Comparison of ENCODE assay signal across 17 cellular contexts in the genomic region with DNA sequence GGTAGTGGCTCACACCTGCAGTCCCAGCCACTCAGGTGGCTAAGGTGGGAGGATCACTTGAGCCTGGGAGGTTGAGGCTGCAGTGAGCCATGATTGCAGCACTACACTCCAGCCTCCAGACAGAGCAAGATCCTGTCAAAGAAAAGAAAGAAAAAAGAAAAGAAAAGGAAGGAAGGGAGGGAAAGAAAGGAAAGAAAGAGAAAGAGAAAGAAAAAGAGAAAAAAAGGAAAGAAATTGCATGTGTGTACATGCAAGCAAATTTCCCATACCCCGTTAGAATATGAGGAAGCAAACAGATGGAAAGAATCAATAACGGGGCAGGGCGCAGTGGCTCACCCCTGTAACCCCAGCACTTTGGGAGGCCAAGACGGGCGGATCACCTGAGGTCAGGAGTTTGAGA. TPM values are rescaled to one million over a fixed set of nuclear protein-coding genes. Genes with fewer than 3 reads are reported as not detected.
A peak's percentile ranks its signal among the peaks of the same experiment; 100 is the strongest.
DNase-seq lines count a peak whose midpoint lies in the region; ATAC-seq, FAIRE-seq and TF ChIP-seq lines count a peak whose summit lies in the region.
"Had no signal": no experiment of that assay in that cellular context is flagged by ENCODE, and none has a peak within 500 bp of the region (broad histone marks: within the 10 kb centered on the region; RNA-seq: fewer than 3 reads in every experiment).

No MANE protein-coding gene starts in this region.

- peaks cover 18% of the 10 kb centered on the region for H3K36me3 Mint-ChIP-seq in stimulated activated naive CD8-positive, alpha-beta T cell treated with anti-CD3 and anti-CD28 coated beads, Interleukin-15, Interleukin-2, amounts not matched to agents 100 ng/mL and 50 ng/mL, for 24 hours (ENCODE audit: low read depth)
- H3K36me3 Mint-ChIP-seq in T-helper 17 cell (ENCODE audit: low read depth), result no peaks in the 10 kb centered on the region
- H3K36me3 Mint-ChIP-seq in Caco-2 (ENCODE audit: insufficient read depth, unreplicated experiment), result peaks cover 39% of the 10 kb centered on the region

- H3K4me3 Mint-ChIP-seq in stimulated activated naive CD8-positive, alpha-beta T cell treated with anti-CD3 and anti-CD28 coated beads, Interleukin-15, Interleukin-2, amounts not matched to agents 100 ng/mL and 50 ng/mL, for 24 hours, result no peak overlapping the region
- H3K4me3 Mint-ChIP-seq in stimulated activated naive CD8-positive, alpha-beta T cell treated with anti-CD3 and anti-CD28 coated beads, Interleukin-15, amount 100 ng/mL, for 72 hours, result no peak overlapping the region
- H3K4me3 Mint-ChIP-seq in T-helper 17 cell (no peak overlapping the region), Caco-2 (ENCODE audit: unreplicated experiment) (no peak overlapping the region)

- H3K36me3 ChIP-seq in kidney (ENCODE audit: control insufficient read depth in 1 of 2, insufficient read depth in 2 of 2, low read length in 2 of 2) (peaks cover 0 to 9% of the 10 kb centered on the region in 2 donors), Caco-2 (ENCODE audit: control insufficient read depth, insufficient read depth, low read length) (peaks cover 2% of the 10 kb centered on the region; the same call in 1 of the 2 replicates)

- H3K27me3 ChIP-seq in Caco-2 (replicated peaks; ENCODE audit: control insufficient read depth, insufficient read depth, low read length), result no peaks in the 10 kb centered on the region
- H3K27me3 ChIP-seq: testis had no signal

- no peak for DNase-seq in stimulated activated naive CD8-positive, alpha-beta T cell treated with anti-CD3 and anti-CD28 coated beads, Interleukin-15, amount 100 ng/mL, for 72 hours
- DNase-seq in T-helper 17 cell, result no peak
- DNase-seq in kidney, result peak; percentile 8
- DNase-seq in Caco-2, result no peak
- DNase-seq in Ammon's horn (ENCODE audit: low spot score), result no peak
- DNase-seq: amygdala, Kasumi-1, left colon, mesendoderm, naive B cell, NCI-H187, NCI-H69, testis had no signal

- H3K4me1 Mint-ChIP-seq in stimulated activated naive CD8-positive, alpha-beta T cell treated with anti-CD3 and anti-CD28 coated beads, Interleukin-15, Interleukin-2, amounts not matched to agents 100 ng/mL and 50 ng/mL, for 24 hours (ENCODE audit: low read depth), result peaks cover 32% of the 10 kb centered on the region
- peaks cover 56% of the 10 kb centered on the region for H3K4me1 Mint-ChIP-seq in stimulated activated naive CD8-positive, alpha-beta T cell treated with anti-CD3 and anti-CD28 coated beads, Interleukin-15, amount 100 ng/mL, for 72 hours
- H3K4me1 Mint-ChIP-seq in T-helper 17 cell (peaks cover 21% of the 10 kb centered on the region), Caco-2 (ENCODE audit: low read depth, unreplicated experiment) (no peaks in the 10 kb centered on the region)

- H3K27me3 Mint-ChIP-seq in stimulated activated naive CD8-positive, alpha-beta T cell treated with anti-CD3 and anti-CD28 coated beads, Interleukin-15, Interleukin-2, amounts not matched to agents 100 ng/mL and 50 ng/mL, for 24 hours, result no peaks in the 10 kb centered on the region
- H3K27me3 Mint-ChIP-seq in stimulated activated naive CD8-positive, alpha-beta T cell treated with anti-CD3 and anti-CD28 coated beads, Interleukin-15, amount 100 ng/mL, for 72 hours, result no peaks in the 10 kb centered on the region
- no peaks in the 10 kb centered on the region for H3K27me3 Mint-ChIP-seq in T-helper 17 cell
- H3K27me3 Mint-ChIP-seq in Caco-2 (ENCODE audit: insufficient read depth, unreplicated experiment), result no peaks in the 10 kb centered on the region
- H3K27me3 Mint-ChIP-seq: naive B cell had no signal

- H3K4me1 ChIP-seq in kidney (ENCODE audit: control insufficient read depth in 1 of 2, insufficient read depth in 1 of 2, low read depth in 1 of 2, low read length in 2 of 2) (peaks cover 15 to 19% of the 10 kb centered on the region in 2 donors), Caco-2 (no peaks in the 10 kb centered on the region; the same call in 1 of the 2 replicates)

- CTCF ChIA-PET in Caco-2 (lab: Charles Lee), result no interaction called here

- intact Hi-C loops in kidney (cut with DNase I) (no loop called here), Caco-2 (cut with micrococcal nuclease; ENCODE audit: unreplicated experiment) (no loop called here)

- H3K9me3 ChIP-seq in T-helper 17 cell (ENCODE audit: control insufficient read depth, low read length, poor library complexity, severe bottlenecking) (no peaks in the 10 kb centered on the region), kidney (ENCODE audit: control insufficient read depth in 1 of 2, low read length in 2 of 2) (no peaks in the 10 kb centered on the region), Caco-2 (no peaks in the 10 kb centered on the region)
- H3K9me3 ChIP-seq: testis had no signal

- no peak for TF ChIP-seq CTCF in kidney (IDR thresholded peaks at IDR 0.05; ENCODE audit: borderline replicate concordance, extremely low read depth, insufficient read depth)
- TF ChIP-seq CTCF in Caco-2 (IDR thresholded peaks at IDR 0.05; ENCODE audit: insufficient read depth in 1 of 2, low read depth in 1 of 2, low read length in 1 of 2, severe bottlenecking in 1 of 2, unreplicated experiment in 1 of 2), result no peak

- no peak overlapping the region for H3K9ac ChIP-seq in kidney (ENCODE audit: low read length in 2 of 2)

- H3K27ac ChIP-seq in kidney (ENCODE audit: low read depth in 2 of 2, low read length in 2 of 2), result no peak overlapping the region
- H3K27ac ChIP-seq: testis, VCaP had no signal

- no TSS peak for BruUV-seq in Caco-2 (replicated peaks; lab: Mats Ljungman, UMichigan)

- no peaks in the 10 kb centered on the region for H3K9me3 Mint-ChIP-seq in stimulated activated naive CD8-positive, alpha-beta T cell treated with anti-CD3 and anti-CD28 coated beads, Interleukin-15, Interleukin-2, amounts not matched to agents 100 ng/mL and 50 ng/mL, for 24 hours
- peaks cover 8% of the 10 kb centered on the region in 2 donors for H3K9me3 Mint-ChIP-seq in stimulated activated naive CD8-positive, alpha-beta T cell treated with anti-CD3 and anti-CD28 coated beads, Interleukin-15, amount 100 ng/mL, for 72 hours
- H3K9me3 Mint-ChIP-seq in Caco-2 (ENCODE audit: unreplicated experiment), result no peaks in the 10 kb centered on the region

- FAIRE-seq in kidney (lab: Jason Lieb, UNC), result no peak
- FAIRE-seq: bronchial epithelial cell had no signal

- ATAC-seq in stimulated activated naive CD8-positive, alpha-beta T cell treated with anti-CD3 and anti-CD28 coated beads, Interleukin-15, amount 100 ng/mL, for 72 hours, result no peak
- ATAC-seq in T-helper 17 cell (no peak), HG02610 (IDR thresholded peaks at IDR 0.05; ENCODE audit: unreplicated experiment) (no peak)

- H3K4me3 ChIP-seq in kidney (ENCODE audit: low read length in 2 of 2), result no peak overlapping the region
- H3K4me3 ChIP-seq in Caco-2 (ENCODE audit: low read depth, low read length), result no peak overlapping the region
- H3K4me3 ChIP-seq: testis had no signal

- POLR2A ChIA-PET in Caco-2 (lab: Charles Lee), result no interaction called here

- peak overlapping the region; percentile 29 for H3K27ac Mint-ChIP-seq in stimulated activated naive CD8-positive, alpha-beta T cell treated with anti-CD3 and anti-CD28 coated beads, Interleukin-15, Interleukin-2, amounts not matched to agents 100 ng/mL and 50 ng/mL, for 24 hours
- peak overlapping the region in 1 of 2 donors; percentile 82 for H3K27ac Mint-ChIP-seq in stimulated activated naive CD8-positive, alpha-beta T cell treated with anti-CD3 and anti-CD28 coated beads, Interleukin-15, amount 100 ng/mL, for 72 hours
- H3K27ac Mint-ChIP-seq in T-helper 17 cell, result peak overlapping the region; percentile 90
- H3K27ac Mint-ChIP-seq in Caco-2 (ENCODE audit: unreplicated experiment), result no peak overlapping the region

RNA-seq across cellular contexts. Expression of a gene that starts 17.9 kb away (rescaled TPM):
- total RNA-seq in T-helper 17 cell (10 to 100 TPM; 36.4 to 44.8 TPM), kidney (72.3 TPM), Caco-2 (2022) (43.3 and 49.1 TPM in 2 replicates)
- polyA plus RNA-seq in kidney (ENCODE audit: insufficient read depth, low read depth, low replicate concordance), result 37.4 TPM

RNA-seq across cellular contexts. Expression of a gene that starts 18.1 kb away (rescaled TPM):
- 10 to 100 TPM; 60.0 to 61.5 TPM for total RNA-seq in T-helper 17 cell
- 63.0 TPM for total RNA-seq in kidney
- 48.2 TPM for polyA plus RNA-seq in kidney (ENCODE audit: insufficient read depth, low read depth, low replicate concordance)
- total RNA-seq in Caco-2 (2022), result 93.8 and 97.9 TPM in 2 replicates

RNA-seq across cellular contexts. Expression of a gene that starts 39.3 kb away (rescaled TPM):
- total RNA-seq in T-helper 17 cell (10 to 100 TPM; 59.2 to 72.6 TPM), kidney (112 TPM), Caco-2 (2022) (214 and 224 TPM in 2 replicates)
- 96.6 TPM for polyA plus RNA-seq in kidney (ENCODE audit: insufficient read depth, low read depth, low replicate concordance)

RNA-seq across cellular contexts. Expression of a gene that starts 57.5 kb away (rescaled TPM):
- total RNA-seq in T-helper 17 cell, result 100 to 1,000 TPM; 189 to 224 TPM
- total RNA-seq in kidney, result 118 TPM
- polyA plus RNA-seq in kidney (ENCODE audit: insufficient read depth, low read depth, low replicate concordance), result 46.7 TPM
- 240 and 259 TPM in 2 replicates for total RNA-seq in Caco-2 (2022)
